Comparison of ENCODE assay signal across 1 cellular context in the genomic region with DNA sequence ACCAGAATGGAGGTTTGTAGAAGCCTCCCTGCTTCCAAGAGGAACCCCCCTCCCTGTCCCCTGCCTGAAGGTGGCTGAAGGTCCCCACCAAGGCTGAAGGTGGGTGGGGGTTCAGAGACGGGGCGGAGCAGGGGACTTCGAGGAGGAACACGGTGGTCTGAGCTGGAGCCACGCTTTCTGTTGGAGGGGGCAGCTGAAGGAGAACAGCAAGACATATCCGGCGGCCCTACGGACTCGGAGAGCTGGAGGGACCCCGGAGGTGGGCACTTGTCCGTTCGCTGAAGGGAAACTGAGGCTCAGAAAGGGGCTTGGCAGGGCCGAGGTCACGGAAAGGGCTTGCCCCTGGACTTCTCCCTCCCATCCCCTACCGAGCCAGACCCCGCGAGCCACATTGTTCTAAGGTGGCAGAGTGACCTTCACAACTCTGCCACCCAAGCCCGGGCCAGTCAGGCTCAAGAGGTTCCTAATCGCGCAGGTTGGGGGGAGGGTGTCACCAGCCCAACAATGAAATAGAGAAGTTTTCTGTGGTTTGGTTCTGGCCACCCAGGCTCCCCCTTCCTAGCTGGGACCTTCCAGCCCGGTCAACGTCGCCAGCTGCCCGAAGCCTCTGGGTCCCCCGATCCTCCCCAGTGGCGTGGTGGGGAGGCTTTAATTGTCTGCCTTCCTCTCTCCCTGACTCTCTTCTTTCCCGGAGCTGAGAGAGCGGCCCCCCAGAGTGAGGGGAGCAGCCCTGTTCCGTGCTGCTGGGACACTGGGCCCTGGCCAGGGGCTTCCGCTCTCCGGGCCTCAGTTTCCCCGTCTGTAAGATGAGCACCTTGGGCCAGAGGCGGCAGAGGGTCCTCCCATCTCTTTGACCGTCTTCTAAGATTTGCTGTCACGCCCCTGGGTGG.
TF ChIP-seq lines count a peak whose summit lies in the region.

No MANE protein-coding gene starts in this region.

TF ChIP-seq in H1, 55 proteins besides CTCF, POLR2A, EP300 and RAD21:
- TF ChIP-seq SRF (IDR thresholded peaks at IDR 0.05; ENCODE audit: low read depth, low read length) (no peak), RFX5 (IDR thresholded peaks at IDR 0.05; ENCODE audit: borderline replicate concordance, low read depth, low read length) (no peak), SIRT6 (IDR thresholded peaks at IDR 0.05; ENCODE audit: low read length) (no peak), SIN3A (conservative IDR thresholded peaks at IDR 0.05 in 1 of 2, IDR thresholded peaks at IDR 0.05 in 1 of 2; ENCODE audit: low read depth in 1 of 2, low read length in 2 of 2) (0 out of 4 replicates have a peak, but pooled peaks of 1 of the 2 experiments have one; percentile 39), KDM4A (IDR thresholded peaks at IDR 0.05; ENCODE audit: low read depth, low read length, severe bottlenecking) (peak; percentile 26), CEBPB (IDR thresholded peaks at IDR 0.05; ENCODE audit: low read depth, low read length) (no peak), KDM1A (IDR thresholded peaks at IDR 0.05; ENCODE audit: borderline replicate concordance, low read length) (no peak), TEAD4 (IDR thresholded peaks at IDR 0.05; ENCODE audit: low read depth, low read length) (no peak), SAP30 (IDR thresholded peaks at IDR 0.05; ENCODE audit: insufficient read depth, insufficient replicate concordance, low read length) (no peak), GABPA (IDR thresholded peaks at IDR 0.05; ENCODE audit: borderline replicate concordance, insufficient read depth, low read length) (no peak), TAF7 (optimal IDR thresholded peaks at IDR 0.05; ENCODE audit: borderline replicate concordance, low read depth, low read length) (no peak), HDAC6 (IDR thresholded peaks at IDR 0.05; ENCODE audit: low read depth, low read length) (no peak), RNF2 (IDR thresholded peaks at IDR 0.05; ENCODE audit: borderline replicate concordance, low read depth, low read length, missing control alignments, poor library complexity, severe bottlenecking) (no peak), CHD2 (IDR thresholded peaks at IDR 0.05; ENCODE audit: low read length) (no peak), EGR1 (IDR thresholded peaks at IDR 0.05; ENCODE audit: borderline replicate concordance, low read depth, low read length) (no peak), TBP (IDR thresholded peaks at IDR 0.05; ENCODE audit: low read depth, low read length) (no peak), SP1 (IDR thresholded peaks at IDR 0.05; ENCODE audit: low read depth, low read length) (no peak), EZH2 (IDR thresholded peaks at IDR 0.05; ENCODE audit: low read depth, low read length, severe bottlenecking) (peak; percentile 4), ASH2L (IDR thresholded peaks at IDR 0.05; ENCODE audit: low read length) (no peak), CBX5 (IDR thresholded peaks at IDR 0.05; ENCODE audit: low read depth, low read length) (no peak), RBBP5 (IDR thresholded peaks at IDR 0.05; ENCODE audit: borderline replicate concordance, low read depth, low read length) (no peak; the same call in 1 of the 2 replicates), NANOG (IDR thresholded peaks at IDR 0.05; ENCODE audit: insufficient read depth, low read depth, low read length, poor library complexity, severe bottlenecking) (no peak)
- TF ChIP-seq, protein P1, sequence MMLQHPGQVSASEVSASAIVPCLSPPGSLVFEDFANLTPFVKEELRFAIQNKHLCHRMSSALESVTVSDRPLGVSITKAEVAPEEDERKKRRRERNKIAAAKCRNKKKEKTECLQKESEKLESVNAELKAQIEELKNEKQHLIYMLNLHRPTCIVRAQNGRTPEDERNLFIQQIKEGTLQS (IDR thresholded peaks at IDR 0.05; ENCODE audit: insufficient read depth, low read depth, low read length), result no peak
TF ChIP-seq in H1: peak in this region for 3.
